Comparison of ENCODE assay signal across 1 cellular context in genomic region chr22:29798801-29799200, GRCh38.
TF ChIP-seq lines count a peak whose summit lies in the region.

No MANE protein-coding gene starts in this region.

TF ChIP-seq in A549, 52 proteins besides CTCF, POLR2A, EP300 and RAD21 (continued from another document):
- TF ChIP-seq GATA3 (IDR thresholded peaks at IDR 0.05; ENCODE audit: borderline replicate concordance) (no peak), KDM5A (IDR thresholded peaks at IDR 0.05) (no peak), RNF2 (IDR thresholded peaks at IDR 0.05; ENCODE audit: borderline replicate concordance, low read depth) (no peak), PHF8 (IDR thresholded peaks at IDR 0.05; ENCODE audit: borderline replicate concordance, low read depth) (no peak), CHD4 (IDR thresholded peaks at IDR 0.05; ENCODE audit: borderline replicate concordance) (no peak), ELK1 (IDR thresholded peaks at IDR 0.05; ENCODE audit: low read depth, low read length) (no peak)
